Comparison of ENCODE assay signal across 8 cellular contexts in genomic region chr6:166775180-166775922, GRCh38.
DNase-seq lines count a peak whose midpoint lies in the region; ATAC-seq, FAIRE-seq and TF ChIP-seq lines count a peak whose summit lies in the region.

No MANE protein-coding gene starts in this region.

- 28% methylated on average over 23 of the region's 24 CpGs for WGBS in HepG2 (ENCODE audit: low lambda C conversion rate)

- peak; percentile 70 for TF ChIP-seq RAD21 in HepG2 (CRISPR knock-in tag; IDR thresholded peaks at IDR 0.05)

- H3K36me3 ChIP-seq in HepG2 (replicated peaks in 1 of 2; ENCODE audit: control insufficient read depth in 1 of 2, insufficient read depth in 2 of 2, low read length in 2 of 2): no peaks in the 10 kb centered on the region

- peaks cover 5% of the 10 kb centered on the region for H3K4me1 ChIP-seq in HepG2 (ENCODE audit: insufficient read depth, low read length)

- H3K27me3 ChIP-seq in HepG2 (ENCODE audit: control insufficient read depth in 1 of 2, insufficient read depth in 2 of 2, low read length in 2 of 2): peaks cover 0 to 78% of the 10 kb centered on the region in 2 experiments; a peak in 4 of 5 replicates

- CTCF ChIA-PET in HepG2 (lab: Yijun Ruan, JAX; ENCODE audit: low intra/inter-chr PET ratio, low total read pairs): interaction anchor here (1.1 to 1.7 kb wide), 2 partner anchors 215 to 367 kb away, joined by 5 to 7 read pairs; no protein-coding TSS in a partner anchor

- TF ChIP-seq CTCF in choroid plexus epithelial cell (conservative IDR thresholded peaks at IDR 0.05; ENCODE audit: low read depth, low read length): peak; percentile 92
- TF ChIP-seq CTCF in HepG2 (CRISPR knock-in tag; IDR thresholded peaks at IDR 0.05): peak; percentile 84

- H4K20me1 ChIP-seq in HepG2 (ENCODE audit: insufficient read depth, low read length): no peaks in the 10 kb centered on the region; the same call in 1 of the 2 replicates

- no peaks in the 10 kb centered on the region for H3K79me2 ChIP-seq in HepG2 (ENCODE audit: insufficient read depth, low read length)

- H2AFZ ChIP-seq in HepG2 (ENCODE audit: low read length): no peak overlapping the region

- no peak overlapping the region for H3K4me3 ChIP-seq in choroid plexus epithelial cell (ENCODE audit: low read depth, low read length)
- H3K4me3 ChIP-seq in HepG2 (replicated peaks in 1 of 3; ENCODE audit: insufficient read depth in 1 of 3, low read depth in 2 of 3, low read length in 3 of 3): peak overlapping the region in 2 of 3 experiments; percentile 11 to 49; a peak in 2 of 6 replicates

- peak overlapping the region; percentile 69 for H3K4me2 ChIP-seq in HepG2 (ENCODE audit: low read depth, low read length)

- intact Hi-C loops in HepG2 (cut with micrococcal nuclease; ENCODE audit: unreplicated experiment): loop anchor here (1.0 kb wide), 1 partner anchor 214 kb away; no protein-coding TSS in a partner anchor

- no peak overlapping the region for H3K9ac ChIP-seq in HepG2 (ENCODE audit: insufficient read depth, low read depth, low read length)

- in situ Hi-C loops in HepG2 (cut with HindIII; ENCODE audit: extremely low pct_ligation_motif_present, low pct_unique_long_range_greater_than_20kb): loop anchor here (5.0 kb wide), 2 partner anchors 212 to 367 kb away; no protein-coding TSS in a partner anchor

- no peak overlapping the region for H3K27ac ChIP-seq in HepG2 (ENCODE audit: extremely low read length, insufficient read depth, low read length)

- no peak for TF ChIP-seq EP300 in HepG2 (IDR thresholded peaks at IDR 0.05; ENCODE audit: low read depth in 2 of 2, low read length in 2 of 2)
- TF ChIP-seq EP300 in HepG2 (CRISPR knock-in tag; IDR thresholded peaks at IDR 0.05; ENCODE audit: borderline replicate concordance): no peak

- ATAC-seq in HepG2: peak; percentile 83

- POLR2A ChIA-PET in HepG2 (lab: Yijun Ruan, JAX): no interaction called here

- H3K9me3 ChIP-seq in HepG2 (ENCODE audit: low read length): no peaks in the 10 kb centered on the region

- no TSS peak for BruUV-seq in HepG2 (replicated peaks; lab: Mats Ljungman, UMichigan)

- FAIRE-seq in HepG2 (lab: Jason Lieb, UNC): peak; percentile 97

- peak; percentile 63 for DNase-seq in COLO829 (ENCODE audit: low spot score)
- DNase-seq in H4 (ENCODE audit: low spot score): peak; percentile 48
- peak; percentile 64 for DNase-seq in NCI-H2171 (lab: John Stamatoyannopoulos, UW)
- peak; percentile 46 for DNase-seq in activated CD4-positive, alpha-beta T cell treated with anti-CD3 and anti-CD28 coated beads for 1 hour
- DNase-seq in choroid plexus epithelial cell (ENCODE audit: low read depth): peak; percentile 86
- DNase-seq in HepG2 (ENCODE audit: low spot score): peak; percentile 75
- peak; percentile 22 to 47 (median 46) for DNase-seq in stimulated activated CD4-positive, alpha-beta T cell treated with anti-CD3 and anti-CD28 coated beads, TNF-alpha, amount 100 ng/mL, for 24 hours (ENCODE audit: low read depth in 3 of 3)
- DNase-seq in T1000 (lab: John Stamatoyannopoulos, UW): no peak

- no peak for TF ChIP-seq POLR2A in HepG2 (IDR thresholded peaks at IDR 0.05; ENCODE audit: insufficient read depth in 1 of 2, low read depth in 2 of 2, low read length in 2 of 2)

TF ChIP-seq in HepG2, 621 proteins besides CTCF, POLR2A, EP300 and RAD21 (continues in another document):
- TF ChIP-seq E2F5 (CRISPR knock-in tag; conservative IDR thresholded peaks at IDR 0.05): no peak
- TF ChIP-seq GZF1 (CRISPR knock-in tag; IDR thresholded peaks at IDR 0.05): no peak
- no peak for TF ChIP-seq ARID4A (CRISPR knock-in tag; IDR thresholded peaks at IDR 0.05; ENCODE audit: borderline replicate concordance)
- TF ChIP-seq BHLHE40 (IDR thresholded peaks at IDR 0.05; ENCODE audit: low read length): peak; percentile 51; the same call in 1 of the 2 replicates
- TF ChIP-seq RFXANK (CRISPR knock-in tag; IDR thresholded peaks at IDR 0.05): no peak
- no peak for TF ChIP-seq ZNF44 (CRISPR knock-in tag; IDR thresholded peaks at IDR 0.05)
- TF ChIP-seq HOXA3 (CRISPR knock-in tag; IDR thresholded peaks at IDR 0.05): no peak
- no peak for TF ChIP-seq CENPT (CRISPR knock-in tag; IDR thresholded peaks at IDR 0.05; ENCODE audit: low read depth)
- TF ChIP-seq ZIK1 (CRISPR knock-in tag; IDR thresholded peaks at IDR 0.05; ENCODE audit: borderline replicate concordance, low read depth): no peak
- no peak for TF ChIP-seq MEF2D (CRISPR knock-in tag; IDR thresholded peaks at IDR 0.05)
- no peak for TF ChIP-seq ZFP1 (CRISPR knock-in tag; IDR thresholded peaks at IDR 0.05)
- no peak for TF ChIP-seq ZNF747 (CRISPR knock-in tag; IDR thresholded peaks at IDR 0.05; ENCODE audit: borderline replicate concordance)
- TF ChIP-seq PLRG1 (conservative IDR thresholded peaks at IDR 0.05): no peak
- TF ChIP-seq ZNF547 (CRISPR knock-in tag; IDR thresholded peaks at IDR 0.05): no peak
- TF ChIP-seq, protein P1, sequence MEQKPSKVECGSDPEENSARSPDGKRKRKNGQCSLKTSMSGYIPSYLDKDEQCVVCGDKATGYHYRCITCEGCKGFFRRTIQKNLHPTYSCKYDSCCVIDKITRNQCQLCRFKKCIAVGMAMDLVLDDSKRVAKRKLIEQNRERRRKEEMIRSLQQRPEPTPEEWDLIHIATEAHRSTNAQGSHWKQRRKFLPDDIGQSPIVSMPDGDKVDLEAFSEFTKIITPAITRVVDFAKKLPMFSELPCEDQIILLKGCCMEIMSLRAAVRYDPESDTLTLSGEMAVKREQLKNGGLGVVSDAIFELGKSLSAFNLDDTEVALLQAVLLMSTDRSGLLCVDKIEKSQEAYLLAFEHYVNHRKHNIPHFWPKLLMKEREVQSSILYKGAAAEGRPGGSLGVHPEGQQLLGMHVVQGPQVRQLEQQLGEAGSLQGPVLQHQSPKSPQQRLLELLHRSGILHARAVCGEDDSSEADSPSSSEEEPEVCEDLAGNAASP (CRISPR knock-in tag; IDR thresholded peaks at IDR 0.05; ENCODE audit: borderline replicate concordance): 0 out of 2 replicates have a peak, but pooled peaks have one; percentile 29
- TF ChIP-seq, protein P2, sequence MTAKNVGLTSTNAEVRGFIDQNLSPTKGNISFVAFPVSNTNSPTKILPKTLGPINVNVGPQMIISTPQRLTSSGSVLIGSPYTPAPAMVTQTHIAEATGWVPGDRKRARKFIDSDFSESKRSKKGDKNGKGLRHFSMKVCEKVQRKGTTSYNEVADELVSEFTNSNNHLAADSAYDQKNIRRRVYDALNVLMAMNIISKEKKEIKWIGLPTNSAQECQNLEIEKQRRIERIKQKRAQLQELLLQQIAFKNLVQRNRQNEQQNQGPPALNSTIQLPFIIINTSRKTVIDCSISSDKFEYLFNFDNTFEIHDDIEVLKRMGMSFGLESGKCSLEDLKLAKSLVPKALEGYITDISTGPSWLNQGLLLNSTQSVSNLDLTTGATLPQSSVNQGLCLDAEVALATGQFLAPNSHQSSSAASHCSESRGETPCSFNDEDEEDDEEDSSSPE (CRISPR knock-in tag; IDR thresholded peaks at IDR 0.05): 0 out of 2 replicates have a peak, but pooled peaks have one; percentile 42
- TF ChIP-seq RXRB (CRISPR knock-in tag; IDR thresholded peaks at IDR 0.05; ENCODE audit: borderline replicate concordance): 0 out of 2 replicates have a peak, but pooled peaks have one; percentile 25
